10 cellular contexts compared by ENCODE assay signal in the genomic region with DNA sequence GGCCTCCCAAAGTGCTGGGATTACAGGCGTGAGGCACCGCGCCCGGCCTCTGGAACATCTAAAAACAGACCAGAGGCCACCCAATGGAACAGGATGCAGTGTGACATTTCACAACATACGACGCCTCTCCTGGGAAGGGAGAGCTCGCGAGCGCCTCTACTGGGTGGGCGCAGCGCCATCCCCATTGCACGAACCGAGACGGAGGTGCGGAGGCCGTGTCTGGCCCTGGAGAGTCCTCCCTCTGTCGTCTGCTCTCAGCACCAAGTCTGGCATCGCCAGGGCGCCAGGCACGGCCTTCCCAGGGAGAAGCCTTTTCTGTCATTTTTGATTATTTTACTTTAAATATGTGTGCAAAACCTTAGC. TPM values are rescaled to one million over a fixed set of nuclear protein-coding genes. Genes with fewer than 3 reads are reported as not detected.
DNase-seq lines count a peak whose midpoint lies in the region; ATAC-seq and TF ChIP-seq lines count a peak whose summit lies in the region.
"Had no signal": no experiment of that assay in that cellular context is flagged by ENCODE, and none has a peak within 500 bp of the region (broad histone marks: within the 10 kb centered on the region; RNA-seq: fewer than 3 reads in every experiment).

No MANE protein-coding gene starts in this region.

- peaks cover 59 to 98% of the 10 kb centered on the region in 2 donors for H3K27me3 Mint-ChIP-seq in effector memory CD8-positive, alpha-beta T cell
- peaks cover 72% of the 10 kb centered on the region for H3K27me3 Mint-ChIP-seq in neural crest cell (ENCODE audit: low read depth)

- POLR2A ChIA-PET in RWPE1 (lab: Yijun Ruan, JAX; ENCODE audit: low non-redundant PET): no interaction called here

- H3K4me1 Mint-ChIP-seq in effector memory CD8-positive, alpha-beta T cell (ENCODE audit: low read depth in 2 of 2): peaks cover 0 to 13% of the 10 kb centered on the region in 2 donors
- H3K4me1 Mint-ChIP-seq in neural crest cell: peaks cover 52% of the 10 kb centered on the region

- ATAC-seq in effector memory CD8-positive, alpha-beta T cell (replicated peaks): peak; percentile 72
- no peak for ATAC-seq in HG02798 (IDR thresholded peaks at IDR 0.05; ENCODE audit: poor library complexity, unreplicated experiment)

- CTCF ChIA-PET in RWPE1 (lab: Yijun Ruan, JAX): interaction anchor here (0.6 to 1.3 kb wide), 4 partner anchors 22 to 398 kb away, joined by 3 to 6 read pairs (median 3); no protein-coding TSS in a partner anchor

- H3K27ac Mint-ChIP-seq in effector memory CD8-positive, alpha-beta T cell: no peak overlapping the region
- H3K27ac Mint-ChIP-seq in neural crest cell (ENCODE audit: unreplicated experiment): no peak overlapping the region
- H3K27ac Mint-ChIP-seq: B cell had no signal

- H3K4me3 Mint-ChIP-seq in effector memory CD8-positive, alpha-beta T cell: peak overlapping the region in 1 of 2 donors; percentile 75
- H3K4me3 Mint-ChIP-seq in neural crest cell: peak overlapping the region; percentile 91
- H3K4me3 Mint-ChIP-seq: B cell had no signal

- H3K36me3 Mint-ChIP-seq in effector memory CD8-positive, alpha-beta T cell (ENCODE audit: insufficient read depth): peaks cover 12% of the 10 kb centered on the region
- H3K36me3 Mint-ChIP-seq in neural crest cell (ENCODE audit: low read depth): no peaks in the 10 kb centered on the region

- H3K27ac ChIP-seq in RWPE1: no peak overlapping the region

- no peaks in the 10 kb centered on the region for H3K9me3 Mint-ChIP-seq in effector memory CD8-positive, alpha-beta T cell
- H3K9me3 Mint-ChIP-seq in neural crest cell: no peaks in the 10 kb centered on the region

- peak; percentile 14 for DNase-seq in DMS79 treated with DMSO at 0.1 percent for 48 hours (lab: John Stamatoyannopoulos, UW)
- DNase-seq in DMS79 (lab: John Stamatoyannopoulos, UW): no peak
- DNase-seq in NCI-H526 (lab: John Stamatoyannopoulos, UW): peak; percentile 25 to 82
- peak in 1 of 3 experiments; percentile 11 for DNase-seq in effector memory CD8-positive, alpha-beta T cell
- peak; percentile 59 for DNase-seq in neural crest cell (ENCODE audit: low read depth, low spot score)
- no peak for DNase-seq in GOT3 (lab: John Stamatoyannopoulos, UW)
- DNase-seq in RWPE1 (ENCODE audit: low spot score): no peak

- TF ChIP-seq CTCF in neural crest cell (conservative IDR thresholded peaks at IDR 0.05): no peak
- TF ChIP-seq CTCF in RWPE1 (conservative IDR thresholded peaks at IDR 0.05; ENCODE audit: low read depth): no peak

RNA-seq across cellular contexts. Expression of a gene that starts 9.4 kb away (rescaled TPM):
- 21.3 and 21.9 TPM in 2 replicates for total RNA-seq in neural crest cell
- total RNA-seq: B cell, mononuclear cell had no signal

Comparison
In these comparisons a context has a peak if more than half of its experiments do, and no peak if none do; other contexts are left out.
1. DNase-seq: peak in DMS79 treated with DMSO at 0.1 percent for 48 hours (single experiment), NCI-H526 (2 of 2) and neural crest cell (single experiment); none in DMS79 (single experiment), GOT3 (single experiment) and RWPE1 (single experiment).